Comparison of ENCODE assay signal across 19 cellular contexts in the genomic region with DNA sequence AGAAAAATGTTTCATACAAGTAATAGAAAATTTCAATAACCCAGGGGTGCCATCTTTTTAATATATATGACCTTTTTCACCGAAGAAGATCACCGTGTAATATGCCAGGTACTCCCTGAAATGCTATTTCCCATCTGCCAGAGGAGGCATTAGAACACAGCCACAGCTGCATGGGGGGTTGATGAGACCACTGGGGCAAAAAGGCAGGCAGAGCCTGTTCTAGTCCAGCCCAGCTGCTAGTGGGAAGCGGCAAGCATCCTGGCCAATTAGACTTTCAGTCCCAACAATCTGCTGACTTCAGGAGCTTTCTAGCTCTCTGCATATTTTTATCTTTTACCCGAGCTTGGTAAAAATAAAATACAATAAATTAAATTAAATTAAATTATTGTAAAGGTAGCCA.
"Had no signal": no experiment of that assay in that cellular context is flagged by ENCODE, and none has a peak within 500 bp of the region (broad histone marks: within the 10 kb centered on the region; RNA-seq: fewer than 3 reads in every experiment).

No MANE protein-coding gene starts in this region.

- DNase-seq: activated CD4-positive, alpha-beta T cell treated with anti-CD3 and anti-CD28 coated beads, Interleukin-2, amount 50 U/mL, for 1 hour; activated CD8-positive, alpha-beta T cell treated with anti-CD3 and anti-CD28 coated beads for 36 hours; activated gamma-delta T cell treated with Interleukin-2 at 50 U/mL for 16 hours; activated naive CD4-positive, alpha-beta T cell treated with anti-CD3 and anti-CD28 coated beads, Interleukin-2, amount 50 U/mL, for 16 hours; activated T-cell treated with anti-CD3 and anti-CD28 coated beads, Interleukin-2, amount 50 U/mL, for 4 hours; amniotic stem cell; caudate nucleus; cortex of kidney; effector memory CD8-positive, alpha-beta T cell; foreskin keratinocyte; heart right ventricle; left lung; lower lobe of right lung; mesenchymal stem cell; stimulated activated CD4-positive, alpha-beta T cell treated with anti-CD3 and anti-CD28 coated beads, Interleukin-4, amount 100 ng/mL, for 24 hours; T1000; uterus had no signal

- H3K27ac ChIP-seq: foreskin keratinocyte, heart right ventricle, left lung, lower lobe of right lung, neutrophil, skin epidermis, uterus had no signal
